In the genomic region with DNA sequence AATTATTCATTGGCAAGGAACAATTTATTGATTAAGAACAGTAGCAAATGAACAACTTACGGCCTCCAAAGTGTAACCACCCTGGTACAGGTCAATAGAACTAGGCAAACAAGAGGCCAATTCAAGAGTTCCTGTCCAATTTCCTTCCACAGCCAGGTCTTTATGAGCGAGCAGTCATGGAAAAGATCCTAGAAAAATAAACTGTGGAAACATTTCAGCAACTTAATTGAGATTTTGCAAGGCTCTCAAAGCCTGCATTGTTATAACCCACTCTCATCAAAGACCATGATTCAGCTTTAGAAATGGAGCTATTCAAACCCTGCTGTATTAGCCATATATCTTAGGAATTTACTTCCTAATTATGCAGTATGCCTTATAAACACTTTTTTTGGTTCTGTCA, we compare ENCODE assay signal across 16 cellular contexts. TPM values are rescaled to one million over a fixed set of nuclear protein-coding genes. Genes with fewer than 3 reads are reported as not detected.
DNase-seq lines count a peak whose midpoint lies in the region; ATAC-seq lines count a peak whose summit lies in the region.
"Had no signal": no experiment of that assay in that cellular context is flagged by ENCODE, and none has a peak within 500 bp of the region (broad histone marks: within the 10 kb centered on the region; RNA-seq: fewer than 3 reads in every experiment).

No MANE protein-coding gene starts in this region.

- peak; percentile 27 for DNase-seq in LHCN-M2 (ENCODE audit: low read depth)
- peak in 3 of 61 donors; percentile 7 to 17 (median 17) for DNase-seq in caudate nucleus (lab: John Stamatoyannopoulos, UW)
- peak; percentile 17 for DNase-seq in iris pigment epithelial cell (ENCODE audit: low read depth)
- DNase-seq in skeletal muscle cell (ENCODE audit: low read depth): peak; percentile 24
- DNase-seq in H7: no peak
- DNase-seq in HCEC 1CT: no peak
- DNase-seq: activated CD4-positive, alpha-beta memory T cell treated with anti-CD3 and anti-CD28 coated beads for 36 hours; body of pancreas; lower lobe of right lung; NCI-H1417; NCI-H524; ovary; stimulated activated CD4-positive, alpha-beta T cell treated with anti-CD3 and anti-CD28 coated beads, Interleukin-1b, Interleukin-23, amount 100 ng/mL, for 48 hours had no signal

- ATAC-seq in activated CD4-positive, CD25-positive, alpha-beta regulatory T cell treated with anti-CD3 and anti-CD28 coated beads, Interleukin-2, amount 50 U/mL, for 24 hours: no peak
- ATAC-seq in HG02571 (IDR thresholded peaks at IDR 0.05; ENCODE audit: unreplicated experiment): no peak
- ATAC-seq: body of pancreas, lower lobe of right lung had no signal

- H3K27me3 ChIP-seq in H7 (ENCODE audit: control insufficient read depth, insufficient read depth, low read length): no peaks in the 10 kb centered on the region
- H3K27me3 ChIP-seq: body of pancreas, ovary had no signal

- peak overlapping the region; percentile 63 for H3K27ac ChIP-seq in caudate nucleus (ENCODE audit: low read depth, low read length)
- H3K27ac ChIP-seq: body of pancreas, lower lobe of right lung, ovary had no signal

- no peak overlapping the region for H3K4me3 ChIP-seq in skeletal muscle cell (ENCODE audit: low read depth, low read length)
- H3K4me3 ChIP-seq in H7 (ENCODE audit: insufficient read depth, low read depth, low read length): no peak overlapping the region
- H3K4me3 ChIP-seq: body of pancreas, lower lobe of right lung, ovary had no signal

- no peaks in the 10 kb centered on the region for H3K36me3 ChIP-seq in H7 (replicated peaks; ENCODE audit: control insufficient read depth, insufficient read depth, low read length)
- H3K36me3 ChIP-seq: lower lobe of right lung, ovary had no signal

RNA-seq across cellular contexts. Expression of a gene that starts 43.6 kb away (rescaled TPM):
- 0.06 and 0.11 TPM in 2 replicates for total RNA-seq in LHCN-M2 (2014; rRNA removed)
- polyA plus RNA-seq in LHCN-M2 (2012): 0.13 TPM
- total RNA-seq in H7 (2014; rRNA removed; shearing (Covaris generic)): 0.41 and 0.45 TPM in 2 replicates
- total RNA-seq: activated CD4-positive, alpha-beta memory T cell treated with anti-CD3 and anti-CD28 coated beads for 36 hours had no signal
- polyA plus RNA-seq: BJ had no signal

Comparison
In these comparisons a context has a peak if more than half of its experiments do, and no peak if none do; other contexts are left out.
1. DNase-seq: peak in LHCN-M2 (single experiment), iris pigment epithelial cell (single experiment) and skeletal muscle cell (single experiment); none in H7 (single experiment) and HCEC 1CT (single experiment).